In the genomic region with DNA sequence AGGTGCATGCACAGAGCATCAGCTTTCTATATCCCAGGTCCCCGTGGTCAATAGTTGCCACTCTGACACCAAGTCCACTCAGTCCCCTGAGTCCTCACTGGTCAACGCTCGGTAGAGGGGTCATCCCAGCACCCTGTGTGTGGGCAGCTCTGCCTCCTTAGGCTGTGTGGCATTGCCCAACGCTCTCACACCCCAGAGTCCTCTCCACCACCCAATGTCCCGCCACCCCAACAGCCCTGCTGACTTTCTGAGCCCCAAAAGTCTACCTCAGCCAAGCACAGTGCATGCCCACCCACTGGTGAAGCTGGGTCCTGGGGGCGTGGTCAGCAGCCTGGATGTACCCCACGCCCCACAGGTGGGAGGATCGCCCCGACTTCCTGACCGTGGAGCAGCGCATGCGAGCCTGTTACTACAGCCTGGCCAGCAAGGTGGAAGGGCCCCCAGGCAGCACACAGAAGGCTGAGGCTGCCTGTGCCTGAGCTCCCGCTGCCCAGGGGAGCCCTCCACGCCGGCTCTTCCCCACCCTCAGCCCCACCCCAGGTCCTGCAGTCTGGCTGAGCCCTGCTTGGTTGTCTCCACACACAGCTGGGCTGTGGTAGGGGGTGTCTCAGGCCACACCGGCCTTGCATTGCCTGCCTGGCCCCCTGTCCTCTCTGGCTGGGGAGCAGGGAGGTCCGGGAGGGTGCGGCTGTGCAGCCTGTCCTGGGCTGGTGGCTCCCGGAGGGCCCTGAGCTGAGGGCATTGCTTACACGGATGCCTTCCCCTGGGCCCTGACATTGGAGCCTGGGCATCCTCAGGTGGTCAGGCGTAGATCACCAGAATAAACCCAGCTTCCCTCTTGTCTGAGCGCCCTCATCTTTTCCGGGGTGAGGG, we compare ENCODE assay signal across 19 cellular contexts. TPM values are rescaled to one million over a fixed set of nuclear protein-coding genes. Genes with fewer than 3 reads are reported as not detected.
DNase-seq lines count a peak whose midpoint lies in the region; ATAC-seq and TF ChIP-seq lines count a peak whose summit lies in the region.
"Had no signal": no experiment of that assay in that cellular context is flagged by ENCODE, and none has a peak within 500 bp of the region (broad histone marks: within the 10 kb centered on the region; RNA-seq: fewer than 3 reads in every experiment).

No MANE protein-coding gene starts in this region.

- no peak overlapping the region for H2BK120ac ChIP-seq in trophoblast cell (ENCODE audit: insufficient read depth, low read length, poor library complexity)

- TF ChIP-seq CTCF in DND-41 (IDR thresholded peaks at IDR 0.05; ENCODE audit: borderline replicate concordance, extremely low read depth, low read length, poor library complexity, severe bottlenecking) = no peak

- no peak overlapping the region for H4K12ac ChIP-seq in trophoblast cell (ENCODE audit: low read depth, low read length)

- no peaks in the 10 kb centered on the region for H3K27me3 Mint-ChIP-seq in effector memory CD8-positive, alpha-beta T cell

- H3K18ac ChIP-seq in trophoblast cell (ENCODE audit: low read length) = no peak overlapping the region

- H3K27ac ChIP-seq in DND-41 (ENCODE audit: low read length) (no peak overlapping the region), trophoblast cell (ENCODE audit: low read depth, low read length) (no peak overlapping the region)

- H3K23ac ChIP-seq in trophoblast cell (ENCODE audit: low read length) = no peak overlapping the region

- H4K8ac ChIP-seq in trophoblast cell (ENCODE audit: low read depth, low read length) = no peak overlapping the region

- DNase-seq in activated CD8-positive, alpha-beta memory T cell treated with anti-CD3 and anti-CD28 coated beads, Interleukin-2, amount 50 U/mL, for 48 hours = peak; percentile 51
- DNase-seq in activated CD8-positive, alpha-beta memory T cell treated with anti-CD3 and anti-CD28 coated beads for 24 hours = no peak
- DNase-seq in DND-41 = no peak
- DNase-seq in effector memory CD8-positive, alpha-beta T cell = no peak
- DNase-seq in trophoblast cell = no peak
- DNase-seq in ureter (ENCODE audit: low spot score) = no peak
- no peak for DNase-seq in NCI-H2227 treated with DMSO at 0.1 percent for 48 hours (lab: John Stamatoyannopoulos, UW)
- no peak for DNase-seq in DMS79 treated with DMSO at 0.1 percent for 48 hours (lab: John Stamatoyannopoulos, UW)
- DNase-seq: activated CD4-positive, CD25-positive, alpha-beta regulatory T cell; activated gamma-delta T cell; BE2C; effector memory CD4-positive, alpha-beta T cell; H7; NCI-H1417 treated with DMSO at 0.1 percent for 48 hours; NCI-H526 treated with DMSO at 0.1 percent for 48 hours; stimulated activated naive CD4-positive, alpha-beta T cell had no signal

- H4K20me1 ChIP-seq in DND-41 (ENCODE audit: insufficient read depth, low read length) = peaks cover 20% of the 10 kb centered on the region

- H2BK5ac ChIP-seq in trophoblast cell (ENCODE audit: low read depth, low read length, poor library complexity) = no peak overlapping the region

- peaks cover 55 to 57% of the 10 kb centered on the region in 2 donors for H3K4me1 Mint-ChIP-seq in effector memory CD8-positive, alpha-beta T cell (ENCODE audit: low read depth in 2 of 2)

- no peak overlapping the region for H3K4ac ChIP-seq in trophoblast cell (ENCODE audit: low read depth, low read length)

- no peaks in the 10 kb centered on the region for H3K9me3 Mint-ChIP-seq in effector memory CD8-positive, alpha-beta T cell

- peaks cover 80% of the 10 kb centered on the region for H3K36me3 Mint-ChIP-seq in effector memory CD8-positive, alpha-beta T cell (ENCODE audit: insufficient read depth)

- H3K27me3 ChIP-seq in DND-41 (ENCODE audit: insufficient read depth, low read length, poor library complexity) (no peaks in the 10 kb centered on the region), trophoblast cell (ENCODE audit: insufficient read depth, low read length) (no peaks in the 10 kb centered on the region)
- H3K27me3 ChIP-seq: BE2C had no signal

- no CpG with 5 or more reads among the region's 23 CpGs for WGBS in trophoblast cell (ENCODE audit: extremely low coverage, insufficient coverage, insufficient read length)

- H4K91ac ChIP-seq in trophoblast cell (ENCODE audit: low read depth, low read length) = peak overlapping the region; percentile 37

- H2AFZ ChIP-seq in DND-41 (ENCODE audit: low read depth, low read length) (no peak overlapping the region), trophoblast cell (ENCODE audit: insufficient read depth, low read length, poor library complexity) (no peak overlapping the region)

- H3K4me1 ChIP-seq in DND-41 (ENCODE audit: insufficient read depth, low read length) (no peaks in the 10 kb centered on the region), trophoblast cell (ENCODE audit: control insufficient read depth in 1 of 2, insufficient read depth in 2 of 2, low read length in 2 of 2) (peaks cover 11 to 12% of the 10 kb centered on the region in 2 experiments)
- H3K4me1 ChIP-seq: BE2C had no signal

- H3K79me1 ChIP-seq in trophoblast cell (ENCODE audit: low read length) = peaks cover 14% of the 10 kb centered on the region

- H3K4me3 Mint-ChIP-seq in effector memory CD8-positive, alpha-beta T cell = peak overlapping the region; percentile 3 to 18

- H3K9ac ChIP-seq in DND-41 (ENCODE audit: low read depth, low read length) = no peak overlapping the region
- no peak overlapping the region for H3K9ac ChIP-seq in trophoblast cell (ENCODE audit: low read length)

- H2BK12ac ChIP-seq in trophoblast cell (ENCODE audit: low read length) = peak overlapping the region; percentile 18

- H3K79me2 ChIP-seq in DND-41 (ENCODE audit: insufficient read depth, low read length) (no peaks in the 10 kb centered on the region), trophoblast cell (ENCODE audit: control insufficient read depth, insufficient read depth, low read length, poor library complexity) (no peaks in the 10 kb centered on the region)

- H3K36me3 ChIP-seq in DND-41 (ENCODE audit: insufficient read depth, low read length) (peaks cover 71% of the 10 kb centered on the region), trophoblast cell (ENCODE audit: control insufficient read depth in 1 of 2, insufficient read depth in 2 of 2, low read length in 2 of 2) (no peaks in the 10 kb centered on the region)
- H3K36me3 ChIP-seq: BE2C had no signal

- H3K4me3 ChIP-seq in DND-41 (ENCODE audit: low read depth in 1 of 2, low read length in 2 of 2) = no peak overlapping the region
- H3K4me3 ChIP-seq in trophoblast cell (ENCODE audit: low read depth, low read length) = no peak overlapping the region

- 0 out of 3 replicates have a peak, but pooled peaks have one; percentile 3 for ATAC-seq in DND-41 (ENCODE audit: insufficient read depth, low read depth)
- no peak for ATAC-seq in effector memory CD8-positive, alpha-beta T cell (replicated peaks)
- ATAC-seq: sciatic nerve had no signal

- peak overlapping the region; percentile 74 to 83 for H3K27ac Mint-ChIP-seq in effector memory CD8-positive, alpha-beta T cell

- H3K9me3 ChIP-seq in DND-41 (ENCODE audit: insufficient read depth, low read length, severe bottlenecking) (no peaks in the 10 kb centered on the region), trophoblast cell (ENCODE audit: insufficient read depth, low read depth, low read length) (peaks cover 5% of the 10 kb centered on the region)
- H3K9me3 ChIP-seq: BE2C had no signal

- H2AK5ac ChIP-seq in trophoblast cell (ENCODE audit: low read length) = peak overlapping the region; percentile 57

- H3K14ac ChIP-seq in trophoblast cell (ENCODE audit: low read length) = peak overlapping the region; percentile 8

- H3K4me2 ChIP-seq in DND-41 (ENCODE audit: insufficient read depth, low read length) = no peak overlapping the region
- no peak overlapping the region for H3K4me2 ChIP-seq in trophoblast cell (ENCODE audit: low read length)

RNA-seq across cellular contexts. Expression of a gene that starts 25.9 kb away (rescaled TPM):
- 3.2 and 3.3 TPM in 2 replicates for polyA plus RNA-seq in trophoblast cell (2013)
- 5.2 TPM for total RNA-seq in ureter
- total RNA-seq: G401, M059J had no signal
